ENCODE assay signal across 8 cellular contexts in the genomic region with DNA sequence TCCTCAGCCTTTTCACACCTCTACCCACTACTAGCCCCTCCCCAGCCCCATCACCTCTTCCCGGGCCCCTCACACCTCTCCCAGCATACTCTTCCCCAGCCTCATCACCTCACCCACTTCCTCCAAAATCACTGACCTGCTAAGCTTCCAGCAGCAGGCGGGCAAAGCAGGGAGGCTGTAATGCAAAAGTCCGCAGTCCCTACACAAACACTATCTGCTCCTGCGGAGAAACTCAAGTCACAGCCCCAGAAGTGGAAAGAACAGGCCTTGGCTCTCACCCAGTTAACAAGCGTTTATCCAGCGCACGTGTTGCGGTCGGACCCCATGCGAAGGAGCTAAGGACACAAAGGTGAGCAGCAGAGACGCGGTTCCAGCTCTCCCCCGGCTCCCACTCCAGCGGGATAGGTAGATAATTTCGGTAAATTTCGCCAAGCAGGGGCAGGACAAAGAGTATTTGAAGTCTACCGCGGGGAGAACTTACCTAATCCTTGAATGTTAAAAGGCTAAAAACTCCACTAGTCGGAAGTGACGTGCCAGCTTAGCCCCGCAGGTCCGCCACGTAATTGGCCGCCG. TPM values are rescaled to one million over a fixed set of nuclear protein-coding genes. Genes with fewer than 3 reads are reported as not detected.
A peak's percentile ranks its signal among the peaks of the same experiment; 100 is the strongest.
DNase-seq lines count a peak whose midpoint lies in the region; ATAC-seq, FAIRE-seq and TF ChIP-seq lines count a peak whose summit lies in the region.

No MANE protein-coding gene starts in this region.

- BruUV-seq in endothelial cell of umbilical vein (replicated peaks; lab: Mats Ljungman, UMichigan), result TSS peak; percentile 39

- peaks cover 33% of the 10 kb centered on the region for H3K36me3 Mint-ChIP-seq in activated CD4-positive, alpha-beta T cell treated with anti-CD3 and anti-CD28 coated beads, Interleukin-2, amount 10 ng/mL, durations not matched to agents 7 days and 5 days (ENCODE audit: low read depth)
- H3K36me3 Mint-ChIP-seq in natural killer cell, result peaks cover 11% of the 10 kb centered on the region

- peak overlapping the region; percentile 56 for H2AFZ ChIP-seq in endothelial cell of umbilical vein (ENCODE audit: low read depth, low read length)

- no peaks in the 10 kb centered on the region for H4K20me1 ChIP-seq in endothelial cell of umbilical vein (replicated peaks; ENCODE audit: control insufficient read depth, extremely low read depth, insufficient read depth, low read length)

- H3K9ac ChIP-seq in endothelial cell of umbilical vein (replicated peaks; ENCODE audit: extremely low read depth, insufficient read depth, low read length), result peak overlapping the region; percentile 94

- peak overlapping the region; percentile 90 for H3K4me3 Mint-ChIP-seq in activated CD4-positive, alpha-beta T cell treated with anti-CD3 and anti-CD28 coated beads, Interleukin-2, amount 10 ng/mL, durations not matched to agents 7 days and 5 days
- peak overlapping the region; percentile 99 for H3K4me3 Mint-ChIP-seq in natural killer cell
- peak overlapping the region; percentile 87 to 90 for H3K4me3 Mint-ChIP-seq in stimulated activated naive CD8-positive, alpha-beta T cell treated with anti-CD3 and anti-CD28 coated beads, Interleukin-15, amount 100 ng/mL, for 72 hours

- no peaks in the 10 kb centered on the region for H3K9me1 ChIP-seq in endothelial cell of umbilical vein (replicated peaks; ENCODE audit: control insufficient read depth, extremely low read depth, insufficient read depth, low read length)

- FAIRE-seq in endothelial cell of umbilical vein (lab: Jason Lieb, UNC), result peak; percentile 86

- H3K4me1 ChIP-seq in endothelial cell of umbilical vein (ENCODE audit: control insufficient read depth, extremely low read depth, insufficient read depth, low read length), result peaks cover 24% of the 10 kb centered on the region

- ATAC-seq in GM18861 (IDR thresholded peaks at IDR 0.05; ENCODE audit: unreplicated experiment), result peak; percentile 23
- ATAC-seq in HG02981 (IDR thresholded peaks at IDR 0.05; ENCODE audit: unreplicated experiment), result peak; percentile 32
- ATAC-seq in natural killer cell, result peak; percentile 42 to 83 (median 73)
- peak; percentile 86 for ATAC-seq in stimulated activated naive CD8-positive, alpha-beta T cell treated with anti-CD3 and anti-CD28 coated beads, Interleukin-15, amount 100 ng/mL, for 72 hours

- CTCF ChIA-PET in activated CD4-positive, alpha-beta T cell treated with anti-CD3 and anti-CD28 coated beads, Interleukin-2, amount 10 ng/mL, durations not matched to agents 7 days and 5 days (lab: Charles Lee), result interaction anchor here (0.7 to 1.0 kb wide), 2 partner anchors 22 to 107 kb away, joined by 3 read pairs; no protein-coding TSS in a partner anchor
- CTCF ChIA-PET in endothelial cell of umbilical vein (lab: Charles Lee), result interaction anchor here (0.9 to 2.6 kb wide), 5 partner anchors 11 to 223 kb away, joined by 3 to 19 read pairs (median 4); no protein-coding TSS in a partner anchor

- H3K27me3 ChIP-seq in endothelial cell of umbilical vein (ENCODE audit: control insufficient read depth in 2 of 2, insufficient read depth in 2 of 2, low read length in 2 of 2), result no peaks in the 10 kb centered on the region

- peak overlapping the region; percentile 89 for H3K27ac ChIP-seq in endothelial cell of umbilical vein (ENCODE audit: insufficient read depth, low read depth, low read length)

- intact Hi-C loops in endothelial cell of umbilical vein (cut with micrococcal nuclease), result loop anchor here (1.0 to 5.0 kb wide), 2 partner anchors 113 to 259 kb away; a partner anchor contains a TSS
- intact Hi-C loops in natural killer cell (cut with micrococcal nuclease), result loop anchor here (1.0 to 2.0 kb wide), 3 partner anchors 113 to 291 kb away; a partner anchor contains a TSS

- H3K4me1 Mint-ChIP-seq in activated CD4-positive, alpha-beta T cell treated with anti-CD3 and anti-CD28 coated beads, Interleukin-2, amount 10 ng/mL, durations not matched to agents 7 days and 5 days, result peaks cover 63% of the 10 kb centered on the region
- H3K4me1 Mint-ChIP-seq in natural killer cell, result peaks cover 50 to 67% of the 10 kb centered on the region in 2 donors
- peaks cover 70% of the 10 kb centered on the region for H3K4me1 Mint-ChIP-seq in stimulated activated naive CD8-positive, alpha-beta T cell treated with anti-CD3 and anti-CD28 coated beads, Interleukin-15, amount 100 ng/mL, for 72 hours

- DNase-seq in NCI-H2227 (lab: John Stamatoyannopoulos, UW; ENCODE audit: unreplicated experiment), result peak; percentile 69
- peak; percentile 81 for DNase-seq in activated CD4-positive, alpha-beta T cell treated with anti-CD3 and anti-CD28 coated beads, Interleukin-2, amount 10 ng/mL, durations not matched to agents 7 days and 5 days
- DNase-seq in endothelial cell of umbilical vein (ENCODE audit: low read depth, low spot score), result no peak
- peak; percentile 77 for DNase-seq in natural killer cell
- peak; percentile 76 to 81 for DNase-seq in stimulated activated naive CD8-positive, alpha-beta T cell treated with anti-CD3 and anti-CD28 coated beads, Interleukin-15, amount 100 ng/mL, for 72 hours
- DNase-seq in A172 (ENCODE audit: low spot score), result no peak

- H3K4me3 ChIP-seq in endothelial cell of umbilical vein (replicated peaks in 1 of 3; ENCODE audit: insufficient read depth in 1 of 3, low read depth in 1 of 3, low read length in 3 of 3), result peak overlapping the region; percentile 65 to 87 (median 85)

- peaks cover 51% of the 10 kb centered on the region for H3K79me2 ChIP-seq in endothelial cell of umbilical vein (ENCODE audit: control insufficient read depth, insufficient read depth, low read length)

- POLR2A ChIA-PET in activated CD4-positive, alpha-beta T cell treated with anti-CD3 and anti-CD28 coated beads, Interleukin-2, amount 10 ng/mL, durations not matched to agents 7 days and 5 days (lab: Charles Lee), result interaction anchor here (0.6 to 1.2 kb wide), 3 partner anchors 11 to 464 kb away, joined by 3 to 4 read pairs (median 3); a partner anchor contains a TSS
- POLR2A ChIA-PET in endothelial cell of umbilical vein (lab: Charles Lee), result interaction anchor here (0.8 kb wide), 1 partner anchor 113 kb away, joined by 3 read pairs; a partner anchor contains a TSS

- no peaks in the 10 kb centered on the region for H3K27me3 Mint-ChIP-seq in activated CD4-positive, alpha-beta T cell treated with anti-CD3 and anti-CD28 coated beads, Interleukin-2, amount 10 ng/mL, durations not matched to agents 7 days and 5 days
- no peaks in the 10 kb centered on the region for H3K27me3 Mint-ChIP-seq in natural killer cell (ENCODE audit: low read depth in 2 of 2)
- no peaks in the 10 kb centered on the region for H3K27me3 Mint-ChIP-seq in stimulated activated naive CD8-positive, alpha-beta T cell treated with anti-CD3 and anti-CD28 coated beads, Interleukin-15, amount 100 ng/mL, for 72 hours

- H3K9me3 Mint-ChIP-seq in activated CD4-positive, alpha-beta T cell treated with anti-CD3 and anti-CD28 coated beads, Interleukin-2, amount 10 ng/mL, durations not matched to agents 7 days and 5 days, result no peaks in the 10 kb centered on the region
- no peaks in the 10 kb centered on the region for H3K9me3 Mint-ChIP-seq in natural killer cell
- H3K9me3 Mint-ChIP-seq in stimulated activated naive CD8-positive, alpha-beta T cell treated with anti-CD3 and anti-CD28 coated beads, Interleukin-15, amount 100 ng/mL, for 72 hours, result no peaks in the 10 kb centered on the region

- dilution Hi-C loops in endothelial cell of umbilical vein (cut with MboI; ENCODE audit: extremely low pct_ligation_motif_present, low sequenced_read_pairs), result no loop called here

- no peak for TF ChIP-seq POLR2A in endothelial cell of umbilical vein (IDR thresholded peaks at IDR 0.05; ENCODE audit: low read depth, low read length)

- peaks cover 5 to 6% of the 10 kb centered on the region in 2 experiments for H3K36me3 ChIP-seq in endothelial cell of umbilical vein (ENCODE audit: control insufficient read depth in 2 of 2, extremely low read depth in 1 of 2, insufficient read depth in 2 of 2, low read length in 2 of 2)

- peak overlapping the region; percentile 81 for H3K4me2 ChIP-seq in endothelial cell of umbilical vein (ENCODE audit: insufficient read depth, low read length)

- H3K9me3 ChIP-seq in endothelial cell of umbilical vein (replicated peaks; ENCODE audit: control insufficient read depth, insufficient read depth, low read length), result no peaks in the 10 kb centered on the region

- TF ChIP-seq CTCF in endothelial cell of umbilical vein (IDR thresholded peaks at IDR 0.05; ENCODE audit: extremely low read depth in 1 of 2, insufficient read depth in 1 of 2, low read depth in 1 of 2, low read length in 2 of 2) (no peak), natural killer cell (IDR thresholded peaks at IDR 0.05) (no peak)

- peak overlapping the region; percentile 97 for H3K27ac Mint-ChIP-seq in activated CD4-positive, alpha-beta T cell treated with anti-CD3 and anti-CD28 coated beads, Interleukin-2, amount 10 ng/mL, durations not matched to agents 7 days and 5 days
- H3K27ac Mint-ChIP-seq in natural killer cell, result peak overlapping the region; percentile 98 to 99
- H3K27ac Mint-ChIP-seq in stimulated activated naive CD8-positive, alpha-beta T cell treated with anti-CD3 and anti-CD28 coated beads, Interleukin-15, amount 100 ng/mL, for 72 hours, result peak overlapping the region; percentile 97 to 98

RNA-seq across cellular contexts. Expression of a gene that starts 0.8 kb away (rescaled TPM):
- 10 to 100 TPM; 13.0 to 15.4 TPM for total RNA-seq in activated CD4-positive, alpha-beta T cell treated with anti-CD3 and anti-CD28 coated beads, Interleukin-2, amount 10 ng/mL, durations not matched to agents 7 days and 5 days
- total RNA-seq in endothelial cell of umbilical vein (13.1 and 13.5 TPM in 2 replicates), natural killer cell (10 to 100 TPM; 32.1 to 40.1 (median 38.5) TPM)
- polyA plus RNA-seq in endothelial cell of umbilical vein, result 5.6 TPM in 2 replicates
- polyA plus RNA-seq in endothelial cell of umbilical vein (2011; cell fraction: cytosol; rRNA removed), result 6.3 and 7.2 TPM in 2 replicates
- 23.5 and 27.6 TPM in 2 replicates for polyA plus RNA-seq in endothelial cell of umbilical vein (2011; cell fraction: nucleus; rRNA removed)
- 8.8 and 9.6 TPM in 2 replicates for polyA plus RNA-seq in endothelial cell of umbilical vein (2012)
- 9.4 and 14.2 TPM in 2 replicates for polyA minus RNA-seq in endothelial cell of umbilical vein
- 6.3 TPM for polyA minus RNA-seq in endothelial cell of umbilical vein (2011; cell fraction: cytosol; rRNA and poly(A)+ RNA removed)
- polyA minus RNA-seq in endothelial cell of umbilical vein (2011; cell fraction: nucleus; rRNA and poly(A)+ RNA removed), result 8.9 and 10.2 TPM in 2 replicates
- total RNA-seq in A172 (2014; rRNA removed; shearing (Covaris generic)), result 7.9 and 24.0 TPM in 2 replicates

RNA-seq across cellular contexts. Expression of a gene that starts 19.0 kb away (rescaled TPM):
- 10 to 100 TPM; 37.5 to 42.7 TPM for total RNA-seq in activated CD4-positive, alpha-beta T cell treated with anti-CD3 and anti-CD28 coated beads, Interleukin-2, amount 10 ng/mL, durations not matched to agents 7 days and 5 days
- total RNA-seq in endothelial cell of umbilical vein, result 35.0 and 35.3 TPM in 2 replicates
- polyA plus RNA-seq in endothelial cell of umbilical vein, result 101 and 167 TPM in 2 replicates
- 62.5 and 73.8 TPM in 2 replicates for polyA plus RNA-seq in endothelial cell of umbilical vein (2011; cell fraction: cytosol; rRNA removed)
- 38.4 and 48.0 TPM in 2 replicates for polyA plus RNA-seq in endothelial cell of umbilical vein (2011; cell fraction: nucleus; rRNA removed)
- polyA plus RNA-seq in endothelial cell of umbilical vein (2012), result 33.0 and 45.8 TPM in 2 replicates
- polyA minus RNA-seq in endothelial cell of umbilical vein, result 8.1 and 18.2 TPM in 2 replicates
- polyA minus RNA-seq in endothelial cell of umbilical vein (2011; cell fraction: cytosol; rRNA and poly(A)+ RNA removed), result 23.9 TPM
- polyA minus RNA-seq in endothelial cell of umbilical vein (2011; cell fraction: nucleus; rRNA and poly(A)+ RNA removed), result 6.4 and 9.2 TPM in 2 replicates
- total RNA-seq in natural killer cell, result 10 to 100 TPM; 24.6 to 33.3 (median 31.4) TPM
- total RNA-seq in A172 (2014; rRNA removed; shearing (Covaris generic)), result 48.7 and 124 TPM in 2 replicates

Comparison
In these comparisons a context has a peak if more than half of its experiments do, and no peak if none do; other contexts are left out.
1. ATAC-seq: peak in every context shown above with its lines; median percentile 86 in stimulated activated naive CD8-positive, alpha-beta T cell treated with anti-CD3 and anti-CD28 coated beads, Interleukin-15, amount 100 ng/mL, for 72 hours; 73 in natural killer cell; 32 in HG02981; 23 in GM18861.
2. DNase-seq: peak in NCI-H2227 (single experiment), activated CD4-positive, alpha-beta T cell treated with anti-CD3 and anti-CD28 coated beads, Interleukin-2, amount 10 ng/mL, durations not matched to agents 7 days and 5 days (single experiment), natural killer cell (single experiment) and stimulated activated naive CD8-positive, alpha-beta T cell treated with anti-CD3 and anti-CD28 coated beads, Interleukin-15, amount 100 ng/mL, for 72 hours (2 of 2); none in endothelial cell of umbilical vein (single experiment) and A172 (single experiment).
3. Peak in every context shown above with its lines, with median percentiles within 50 percentile points of each other: H3K27ac Mint-ChIP-seq and H3K4me3 Mint-ChIP-seq.